1 cellular context compared by ENCODE assay signal in genomic region chr14:57383125-57383524, GRCh38.
TF ChIP-seq lines count a peak whose summit lies in the region.

No MANE protein-coding gene starts in this region.

TF ChIP-seq in IMR-90, 13 proteins besides CTCF, POLR2A, EP300 and RAD21 (continued from another document):
- TF ChIP-seq, protein P1, sequence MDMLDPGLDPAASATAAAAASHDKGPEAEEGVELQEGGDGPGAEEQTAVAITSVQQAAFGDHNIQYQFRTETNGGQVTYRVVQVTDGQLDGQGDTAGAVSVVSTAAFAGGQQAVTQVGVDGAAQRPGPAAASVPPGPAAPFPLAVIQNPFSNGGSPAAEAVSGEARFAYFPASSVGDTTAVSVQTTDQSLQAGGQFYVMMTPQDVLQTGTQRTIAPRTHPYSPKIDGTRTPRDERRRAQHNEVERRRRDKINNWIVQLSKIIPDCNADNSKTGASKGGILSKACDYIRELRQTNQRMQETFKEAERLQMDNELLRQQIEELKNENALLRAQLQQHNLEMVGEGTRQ (IDR thresholded peaks at IDR 0.05; ENCODE audit: low read depth, low read length) = no peak
- TF ChIP-seq CHD1 (IDR thresholded peaks at IDR 0.05; ENCODE audit: low read depth, low read length) (no peak), BHLHE40 (IDR thresholded peaks at IDR 0.05; ENCODE audit: low read depth, low read length) (no peak), CEBPB (IDR thresholded peaks at IDR 0.05; ENCODE audit: low read depth, low read length) (no peak), FOS (IDR thresholded peaks at IDR 0.05; ENCODE audit: low read depth, low read length) (no peak), MAFK (IDR thresholded peaks at IDR 0.05; ENCODE audit: low read depth, low read length) (no peak), SMC3 (IDR thresholded peaks at IDR 0.05; ENCODE audit: low read depth, low read length) (no peak), RCOR1 (IDR thresholded peaks at IDR 0.05; ENCODE audit: insufficient replicate concordance, low read length) (no peak)
- TF ChIP-seq, protein P2, sequence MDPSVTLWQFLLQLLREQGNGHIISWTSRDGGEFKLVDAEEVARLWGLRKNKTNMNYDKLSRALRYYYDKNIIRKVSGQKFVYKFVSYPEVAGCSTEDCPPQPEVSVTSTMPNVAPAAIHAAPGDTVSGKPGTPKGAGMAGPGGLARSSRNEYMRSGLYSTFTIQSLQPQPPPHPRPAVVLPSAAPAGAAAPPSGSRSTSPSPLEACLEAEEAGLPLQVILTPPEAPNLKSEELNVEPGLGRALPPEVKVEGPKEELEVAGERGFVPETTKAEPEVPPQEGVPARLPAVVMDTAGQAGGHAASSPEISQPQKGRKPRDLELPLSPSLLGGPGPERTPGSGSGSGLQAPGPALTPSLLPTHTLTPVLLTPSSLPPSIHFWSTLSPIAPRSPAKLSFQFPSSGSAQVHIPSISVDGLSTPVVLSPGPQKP (IDR thresholded peaks at IDR 0.05; ENCODE audit: borderline replicate concordance, low read depth, low read length) = no peak
